ENCODE assay signal across 1 cellular context in the genomic region with DNA sequence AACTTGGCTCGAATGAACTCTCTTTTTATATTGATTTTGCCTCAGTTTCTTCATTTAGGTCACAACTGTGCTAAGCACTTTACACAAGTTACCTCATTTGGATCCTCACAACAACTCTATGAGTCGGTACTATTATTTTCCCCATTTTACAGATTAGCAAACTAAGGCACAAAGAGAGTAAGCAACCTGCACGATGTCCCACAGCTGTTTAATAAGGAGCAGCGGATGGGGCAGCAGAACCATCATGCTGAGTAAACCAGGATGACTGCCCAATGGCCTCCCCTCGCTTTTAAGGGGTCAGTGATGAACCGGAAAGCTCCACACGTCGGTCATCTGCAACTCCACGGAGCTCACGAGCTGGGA.
TF ChIP-seq lines count a peak whose summit lies in the region.

No MANE protein-coding gene starts in this region.

TF ChIP-seq in HepG2, 621 proteins besides CTCF, POLR2A, EP300 and RAD21 (continued from another document):
- TF ChIP-seq, protein P1, sequence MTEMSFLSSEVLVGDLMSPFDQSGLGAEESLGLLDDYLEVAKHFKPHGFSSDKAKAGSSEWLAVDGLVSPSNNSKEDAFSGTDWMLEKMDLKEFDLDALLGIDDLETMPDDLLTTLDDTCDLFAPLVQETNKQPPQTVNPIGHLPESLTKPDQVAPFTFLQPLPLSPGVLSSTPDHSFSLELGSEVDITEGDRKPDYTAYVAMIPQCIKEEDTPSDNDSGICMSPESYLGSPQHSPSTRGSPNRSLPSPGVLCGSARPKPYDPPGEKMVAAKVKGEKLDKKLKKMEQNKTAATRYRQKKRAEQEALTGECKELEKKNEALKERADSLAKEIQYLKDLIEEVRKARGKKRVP (CRISPR knock-in tag; IDR thresholded peaks at IDR 0.05) = 0 out of 4 replicates have a peak, but pooled peaks of 1 of the 2 experiments have one; percentile 20
- TF ChIP-seq ATAD3A (CRISPR knock-in tag; IDR thresholded peaks at IDR 0.05) (no peak), ZNF34 (CRISPR knock-in tag; IDR thresholded peaks at IDR 0.05; ENCODE audit: borderline replicate concordance) (no peak), SUZ12 (IDR thresholded peaks at IDR 0.05; ENCODE audit: low read depth, low read length) (no peak), PHB2 (IDR thresholded peaks at IDR 0.05; ENCODE audit: partially characterized antibody) (no peak), CREM (IDR thresholded peaks at IDR 0.05) (no peak), CREM (CRISPR knock-in tag; IDR thresholded peaks at IDR 0.05) (no peak)
